In the genomic region with DNA sequence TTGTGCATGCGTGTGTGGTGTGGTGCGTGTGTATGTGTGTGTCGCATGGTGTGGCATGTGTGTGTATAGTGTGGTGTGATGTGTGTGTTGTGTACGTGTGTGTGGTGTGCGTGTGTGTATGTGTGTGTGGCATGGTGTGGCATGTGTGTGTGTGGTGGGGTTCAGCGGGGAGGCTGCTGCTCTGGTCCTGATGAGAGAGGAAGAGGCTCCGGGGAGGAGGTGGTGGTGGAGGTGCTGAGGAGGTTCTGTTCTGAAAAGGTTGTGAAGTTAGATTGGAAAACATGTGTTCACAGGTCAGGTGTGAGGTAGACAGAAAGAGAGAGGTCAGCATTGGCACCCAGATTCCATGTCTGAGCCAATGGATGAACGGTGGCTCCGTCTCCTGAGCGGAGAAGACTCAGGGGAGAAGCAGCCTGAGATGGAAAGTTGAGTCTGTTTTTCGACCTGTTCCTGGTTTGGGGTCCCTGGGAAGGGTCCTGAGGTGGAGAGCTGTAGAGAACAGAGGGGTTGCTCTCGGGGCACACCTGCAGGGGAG, we compare ENCODE assay signal across 20 cellular contexts.
DNase-seq lines count a peak whose midpoint lies in the region; ATAC-seq and TF ChIP-seq lines count a peak whose summit lies in the region.
"Had no signal": no experiment of that assay in that cellular context is flagged by ENCODE, and none has a peak within 500 bp of the region (broad histone marks: within the 10 kb centered on the region; RNA-seq: fewer than 3 reads in every experiment).

No MANE protein-coding gene starts in this region.

- no peaks in the 10 kb centered on the region for H4K20me1 ChIP-seq in osteoblast (ENCODE audit: insufficient read depth, low read length)

- H2AFZ ChIP-seq in osteoblast (ENCODE audit: low read length), result no peak overlapping the region

- H3K9me3 ChIP-seq in osteoblast (ENCODE audit: low read depth, low read length) (no peaks in the 10 kb centered on the region), tibial artery (no peaks in the 10 kb centered on the region)
- H3K9me3 ChIP-seq: Caco-2, HAP-1 had no signal

- H3K4me2 ChIP-seq in osteoblast (ENCODE audit: insufficient read depth, low read length), result no peak overlapping the region

- DNase-seq in activated CD8-positive, alpha-beta memory T cell treated with anti-CD3 and anti-CD28 coated beads, Interleukin-2, amount 50 U/mL, for 4 hours, result peak; percentile 3
- DNase-seq in activated CD8-positive, alpha-beta memory T cell treated with anti-CD3 and anti-CD28 coated beads for 24 hours, result no peak
- DNase-seq in ecto neural progenitor cell (ENCODE audit: low spot score) (peak; percentile 40), osteoblast (ENCODE audit: insufficient read length, low spot score, missing footprints) (peak; percentile 44), tibial artery (peak; percentile 15 to 49), COR-L47 (lab: John Stamatoyannopoulos, UW) (no peak)
- DNase-seq in stimulated activated CD4-positive, alpha-beta T cell treated with anti-CD3 and anti-CD28 coated beads, Interleukin-2, amount 100 ng/mL, for 48 hours, result no peak
- DNase-seq: Caco-2, DMS153, GDM1, MM.1S, NCI-H1092, NCI-H1436 treated with DMSO at 0.1 percent for 48 hours, NCI-H2029, NCI-H446, NCI-H69, SHP77 had no signal

- H3K4me1 ChIP-seq in osteoblast (ENCODE audit: insufficient read depth, low read length) (no peaks in the 10 kb centered on the region), tibial artery (peaks cover 0 to 13% (median 11%) of the 10 kb centered on the region in 4 donors)
- H3K4me1 ChIP-seq: Caco-2, HAP-1 had no signal

- H3K36me3 ChIP-seq in osteoblast (ENCODE audit: insufficient read depth, low read length), result no peaks in the 10 kb centered on the region
- H3K36me3 ChIP-seq in tibial artery, result no peaks in the 10 kb centered on the region
- H3K36me3 ChIP-seq: HAP-1 had no signal

- H3K27ac ChIP-seq in osteoblast (ENCODE audit: low read depth, low read length), result no peak overlapping the region
- H3K27ac ChIP-seq in tibial artery, result no peak overlapping the region
- H3K27ac ChIP-seq: 22Rv1 had no signal

- H3K4me3 ChIP-seq in osteoblast (ENCODE audit: insufficient read depth, low read length) (no peak overlapping the region), tibial artery (no peak overlapping the region)
- H3K4me3 ChIP-seq: HAP-1 had no signal

- intact Hi-C loops in tibial artery (cut with DNase I; ENCODE audit: low total_unique reads), result no loop called here

- H3K79me2 ChIP-seq in osteoblast (ENCODE audit: insufficient read depth, low read length), result no peaks in the 10 kb centered on the region

- TF ChIP-seq CTCF in osteoblast (IDR thresholded peaks at IDR 0.05; ENCODE audit: extremely low read depth, low read depth, low read length) (no peak), tibial artery (IDR thresholded peaks at IDR 0.05) (no peak)

- ATAC-seq in HG03378 (IDR thresholded peaks at IDR 0.05; ENCODE audit: unreplicated experiment), result no peak

- H3K27me3 ChIP-seq in osteoblast (ENCODE audit: insufficient read depth, low read length), result no peaks in the 10 kb centered on the region
- no peaks in the 10 kb centered on the region for H3K27me3 ChIP-seq in tibial artery

Comparison
In these comparisons a context has a peak if more than half of its experiments do, and no peak if none do; other contexts are left out.
1. DNase-seq: peak in activated CD8-positive, alpha-beta memory T cell treated with anti-CD3 and anti-CD28 coated beads, Interleukin-2, amount 50 U/mL, for 4 hours (single experiment), ecto neural progenitor cell (single experiment), osteoblast (single experiment) and tibial artery (2 of 2); none in activated CD8-positive, alpha-beta memory T cell treated with anti-CD3 and anti-CD28 coated beads for 24 hours (single experiment), COR-L47 (single experiment) and stimulated activated CD4-positive, alpha-beta T cell treated with anti-CD3 and anti-CD28 coated beads, Interleukin-2, amount 100 ng/mL, for 48 hours (0 of 2).